In genomic region chrX:136275553-136275952, GRCh38 we compare ENCODE assay signal across 1 cellular context.
A peak's percentile ranks its signal among the peaks of the same experiment; 100 is the strongest.
TF ChIP-seq lines count a peak whose summit lies in the region.

No MANE protein-coding gene starts in this region.

TF ChIP-seq in SK-N-SH, 30 proteins besides CTCF, POLR2A, EP300 and RAD21 (continued from another document):
- TF ChIP-seq REST (IDR thresholded peaks at IDR 0.05; ENCODE audit: low read depth, low read length) (peak; percentile 51; the same call in 1 of the 2 replicates), USF1 (IDR thresholded peaks at IDR 0.05; ENCODE audit: borderline replicate concordance, low read depth) (no peak), NRF1 (IDR thresholded peaks at IDR 0.05; ENCODE audit: low read depth, low read length) (no peak)
- TF ChIP-seq, protein P1, sequence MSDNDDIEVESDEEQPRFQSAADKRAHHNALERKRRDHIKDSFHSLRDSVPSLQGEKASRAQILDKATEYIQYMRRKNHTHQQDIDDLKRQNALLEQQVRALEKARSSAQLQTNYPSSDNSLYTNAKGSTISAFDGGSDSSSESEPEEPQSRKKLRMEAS (IDR thresholded peaks at IDR 0.05; ENCODE audit: low read depth): no peak
